Comparison of ENCODE assay signal across 19 cellular contexts in genomic region chr5:118592678-118593328, GRCh38.
DNase-seq lines count a peak whose midpoint lies in the region; ATAC-seq, FAIRE-seq and TF ChIP-seq lines count a peak whose summit lies in the region.
"Had no signal": no experiment of that assay in that cellular context is flagged by ENCODE, and none has a peak within 500 bp of the region (broad histone marks: within the 10 kb centered on the region; RNA-seq: fewer than 3 reads in every experiment).

No MANE protein-coding gene starts in this region.

- DNase-seq in A549 (ENCODE audit: low read depth in 1 of 2, low spot score in 1 of 2) (peak in 1 of 2 experiments; percentile 9), GM06990 (ENCODE audit: extremely low read depth, insufficient read length) (no peak), MM.1S (no peak), epithelial cell of proximal tubule (ENCODE audit: low read depth) (no peak), NCI-H226 (no peak), NCI-H1417 treated with DMSO at 0.1 percent for 48 hours (lab: John Stamatoyannopoulos, UW) (no peak), NCI-H2081 treated with DMSO at 0.1 percent for 48 hours (lab: John Stamatoyannopoulos, UW) (no peak)
- no peak for DNase-seq in activated naive CD8-positive, alpha-beta T cell treated with anti-CD3 and anti-CD28 coated beads for 36 hours
- DNase-seq: activated gamma-delta T cell treated with Interleukin-2 at 50 U/mL for 16 hours; body of pancreas; effector CD8-positive, alpha-beta T cell; NCI-H1105 treated with DMSO at 0.1 percent for 48 hours; NCI-H748 treated with DMSO at 0.1 percent for 48 hours; stimulated activated CD4-positive, alpha-beta T cell treated with anti-CD3 and anti-CD28 coated beads, Interleukin-2, amount 100 ng/mL, for 24 hours; transverse colon had no signal

- no peaks in the 10 kb centered on the region for H3K9me3 Mint-ChIP-seq in activated naive CD8-positive, alpha-beta T cell treated with anti-CD3 and anti-CD28 coated beads for 36 hours

- no peak for TF ChIP-seq POLR2A in A549 (IDR thresholded peaks at IDR 0.05; ENCODE audit: low read length)

- no peak; the same call in 2 of the 3 replicates for TF ChIP-seq CTCF in A549 (IDR thresholded peaks at IDR 0.05)
- TF ChIP-seq CTCF in GM06990 (IDR thresholded peaks at IDR 0.05; ENCODE audit: insufficient read depth, low read length, poor library complexity, severe bottlenecking), result peak; percentile 39
- TF ChIP-seq CTCF in MM.1S (IDR thresholded peaks at IDR 0.05; ENCODE audit: low read length), result 0 out of 2 replicates have a peak, but pooled peaks have one; percentile 9
- TF ChIP-seq CTCF in epithelial cell of proximal tubule (conservative IDR thresholded peaks at IDR 0.05; ENCODE audit: low read depth, low read length), result peak; percentile 41

- CTCF ChIA-PET in A549 (lab: Yijun Ruan, JAX), result no interaction called here

- TF ChIP-seq RAD21 in A549 (conservative IDR thresholded peaks at IDR 0.05 in 1 of 2, IDR thresholded peaks at IDR 0.05 in 1 of 2), result 0 out of 5 replicates have a peak, but pooled peaks of 1 of the 2 experiments have one; percentile 13

- H3K27ac ChIP-seq in A549 (no peak overlapping the region), MM.1S (ENCODE audit: low read length) (no peak overlapping the region)
- H3K27ac ChIP-seq: BLaER1 treated with 17β-estradiol and CSF1 and Interleukin-3, amounts not matched to agents 10 nM and 100 nM; body of pancreas; gastroesophageal sphincter; SJSA1; transverse colon had no signal

- TF ChIP-seq EP300 in A549 (IDR thresholded peaks at IDR 0.05), result no peak

- H3K9me3 ChIP-seq in A549 (no peaks in the 10 kb centered on the region), MM.1S (replicated peaks; ENCODE audit: insufficient read depth, low read length) (no peaks in the 10 kb centered on the region)
- H3K9me3 ChIP-seq: BLaER1 treated with 17β-estradiol and CSF1 and Interleukin-3, amounts not matched to agents 10 nM and 100 nM; body of pancreas; gastroesophageal sphincter; transverse colon had no signal

- H3K36me3 ChIP-seq in GM06990 (ENCODE audit: control insufficient read depth, insufficient read depth, low read length) (no peaks in the 10 kb centered on the region), MM.1S (replicated peaks; ENCODE audit: insufficient read depth, low read length) (no peaks in the 10 kb centered on the region)
- H3K36me3 ChIP-seq: BLaER1 treated with 17β-estradiol and CSF1 and Interleukin-3, amounts not matched to agents 10 nM and 100 nM; gastroesophageal sphincter; SJSA1; transverse colon had no signal

- H3F3A ChIP-seq in MM.1S (ENCODE audit: insufficient read depth, low read length), result no peaks in the 10 kb centered on the region

- ATAC-seq in A549, result 0 out of 6 replicates have a peak, but pooled peaks of 1 of the 2 experiments have one; percentile 40
- ATAC-seq: body of pancreas, gastroesophageal sphincter had no signal

- no peak overlapping the region for H2AFZ ChIP-seq in MM.1S (ENCODE audit: low read length)

- H3K4me2 ChIP-seq in A549 (no peak overlapping the region), MM.1S (ENCODE audit: low read depth, low read length) (no peak overlapping the region)
- H3K4me2 ChIP-seq: BLaER1 treated with 17β-estradiol and CSF1 and Interleukin-3, amounts not matched to agents 10 nM and 100 nM had no signal

- no peaks in the 10 kb centered on the region for H3K79me2 ChIP-seq in MM.1S (ENCODE audit: low read length)

- H3K36me3 Mint-ChIP-seq in activated naive CD8-positive, alpha-beta T cell treated with anti-CD3 and anti-CD28 coated beads for 36 hours, result no peaks in the 10 kb centered on the region

- H3K27me3 Mint-ChIP-seq in activated naive CD8-positive, alpha-beta T cell treated with anti-CD3 and anti-CD28 coated beads for 36 hours, result no peaks in the 10 kb centered on the region

- POLR2A ChIA-PET in A549 (lab: Yijun Ruan, JAX), result no interaction called here

- no peaks in the 10 kb centered on the region for H4K20me1 ChIP-seq in MM.1S (ENCODE audit: insufficient read depth, low read length)
- H4K20me1 ChIP-seq: BLaER1 treated with 17β-estradiol and CSF1 and Interleukin-3, amounts not matched to agents 10 nM and 100 nM had no signal

- no peak overlapping the region for H3K9ac ChIP-seq in MM.1S (ENCODE audit: low read length)
- H3K9ac ChIP-seq: BLaER1 treated with 17β-estradiol and CSF1 and Interleukin-3, amounts not matched to agents 10 nM and 100 nM had no signal

- H3K9me2 ChIP-seq in MM.1S (replicated peaks; ENCODE audit: insufficient read depth, low read length), result no peaks in the 10 kb centered on the region

- FAIRE-seq in A549 (lab: Jason Lieb, UNC), result no peak
- FAIRE-seq: keratinocyte had no signal

- under 1% methylated on average over 4 of the region's 4 CpGs for WGBS in A549 (ENCODE audit: missing lambda C conversion rate)

- H3K4me3 ChIP-seq in A549 (no peak overlapping the region), GM06990 (replicated peaks; ENCODE audit: low read depth, low read length) (no peak overlapping the region), MM.1S (ENCODE audit: low read length) (no peak overlapping the region), epithelial cell of proximal tubule (ENCODE audit: low read depth, low read length) (no peak overlapping the region)
- H3K4me3 ChIP-seq: BLaER1 treated with 17β-estradiol and CSF1 and Interleukin-3, amounts not matched to agents 10 nM and 100 nM; body of pancreas; gastroesophageal sphincter; SJSA1; transverse colon had no signal

- H3K27me3 ChIP-seq in GM06990 (replicated peaks; ENCODE audit: control insufficient read depth, insufficient read depth, low read length) (no peaks in the 10 kb centered on the region; the same call in 1 of the 2 replicates), MM.1S (replicated peaks; ENCODE audit: insufficient read depth, low read length) (no peaks in the 10 kb centered on the region)
- H3K27me3 ChIP-seq: BLaER1 treated with 17β-estradiol and CSF1 and Interleukin-3, amounts not matched to agents 10 nM and 100 nM; body of pancreas; gastroesophageal sphincter; SJSA1; transverse colon had no signal

- no peaks in the 10 kb centered on the region for H3K4me1 Mint-ChIP-seq in activated naive CD8-positive, alpha-beta T cell treated with anti-CD3 and anti-CD28 coated beads for 36 hours

- no peak overlapping the region for H3K4me3 Mint-ChIP-seq in activated naive CD8-positive, alpha-beta T cell treated with anti-CD3 and anti-CD28 coated beads for 36 hours

- H3K4me1 ChIP-seq in A549 (no peaks in the 10 kb centered on the region), MM.1S (ENCODE audit: low read length) (no peaks in the 10 kb centered on the region)
- H3K4me1 ChIP-seq: body of pancreas, gastroesophageal sphincter, SJSA1, transverse colon had no signal

- no peak overlapping the region for H3K27ac Mint-ChIP-seq in activated naive CD8-positive, alpha-beta T cell treated with anti-CD3 and anti-CD28 coated beads for 36 hours

TF ChIP-seq in A549, 52 proteins besides CTCF, POLR2A, EP300 and RAD21:
- TF ChIP-seq HMGXB4 (CRISPR knock-in tag; IDR thresholded peaks at IDR 0.05; ENCODE audit: borderline replicate concordance) (no peak), HEYL (CRISPR knock-in tag; IDR thresholded peaks at IDR 0.05) (no peak), NFE2L2 (conservative IDR thresholded peaks at IDR 0.05; ENCODE audit: low read length) (no peak), TP53 (CRISPR knock-in tag; IDR thresholded peaks at IDR 0.05) (no peak), MYC (IDR thresholded peaks at IDR 0.05; ENCODE audit: borderline replicate concordance, low read length) (no peak), RFX5 (IDR thresholded peaks at IDR 0.05) (no peak), MAFK (IDR thresholded peaks at IDR 0.05; ENCODE audit: partially characterized antibody) (peak; percentile 92)
